25 cellular contexts compared by ENCODE assay signal in genomic region chr2:28202718-28203117, GRCh38.
DNase-seq lines count a peak whose midpoint lies in the region; ATAC-seq, FAIRE-seq and TF ChIP-seq lines count a peak whose summit lies in the region.
"Had no signal": no experiment of that assay in that cellular context is flagged by ENCODE, and none has a peak within 500 bp of the region (broad histone marks: within the 10 kb centered on the region; RNA-seq: fewer than 3 reads in every experiment).

No MANE protein-coding gene starts in this region.

- no peak for FAIRE-seq in small intestine (lab: Jason Lieb, UNC)
- FAIRE-seq: A204.1, GM18507, H54 had no signal

- H3K36me3 Mint-ChIP-seq in activated T-cell treated with anti-CD3 and anti-CD28 coated beads, Interleukin-2, amount 50 U/mL, for 24 hours (ENCODE audit: low read depth), result peaks cover 11% of the 10 kb centered on the region

- intact Hi-C loops in left ventricle myocardium inferior (cut with micrococcal nuclease) (no loop called here), right cardiac atrium (cut with DNase I) (no loop called here), mucosa of descending colon (cut with DNase I, micrococcal nuclease) (no loop called here)

- no peaks in the 10 kb centered on the region for H3K27me3 Mint-ChIP-seq in activated T-cell treated with anti-CD3 and anti-CD28 coated beads, Interleukin-2, amount 50 U/mL, for 24 hours
- H3K27me3 Mint-ChIP-seq: B cell; CD4-positive, CD25-positive, alpha-beta regulatory T cell had no signal

- H3K9me3 ChIP-seq in left ventricle myocardium inferior (replicated peaks) (no peaks in the 10 kb centered on the region), right cardiac atrium (ENCODE audit: control insufficient read depth, low read length) (no peaks in the 10 kb centered on the region), mucosa of descending colon (no peaks in the 10 kb centered on the region), small intestine (ENCODE audit: control insufficient read depth, low read depth) (no peaks in the 10 kb centered on the region)
- H3K9me3 ChIP-seq: BLaER1, Caco-2, HAP-1 had no signal

- H3K4me1 ChIP-seq in left ventricle myocardium inferior, result peaks cover 22% of the 10 kb centered on the region
- H3K4me1 ChIP-seq in right cardiac atrium (ENCODE audit: control insufficient read depth, insufficient read depth, low read length), result peaks cover 2% of the 10 kb centered on the region
- H3K4me1 ChIP-seq in mucosa of descending colon (ENCODE audit: low read depth), result peaks cover 3% of the 10 kb centered on the region
- no peaks in the 10 kb centered on the region for H3K4me1 ChIP-seq in small intestine (ENCODE audit: control insufficient read depth in 2 of 2, insufficient read depth in 1 of 2, low read depth in 1 of 2, low read length in 1 of 2)
- H3K4me1 ChIP-seq: BLaER1, Caco-2 had no signal

- H3K27me3 ChIP-seq in left ventricle myocardium inferior (ENCODE audit: low read depth) (no peaks in the 10 kb centered on the region), right cardiac atrium (ENCODE audit: control insufficient read depth, insufficient read depth) (no peaks in the 10 kb centered on the region), small intestine (ENCODE audit: control insufficient read depth in 2 of 2, insufficient read depth in 2 of 2, low read length in 2 of 2) (no peaks in the 10 kb centered on the region)
- H3K27me3 ChIP-seq: BLaER1 had no signal

- TF ChIP-seq CTCF in left ventricle myocardium inferior (IDR thresholded peaks at IDR 0.05; ENCODE audit: borderline replicate concordance), result no peak
- no peak for TF ChIP-seq CTCF in mucosa of descending colon (IDR thresholded peaks at IDR 0.05)

- H3K4me3 ChIP-seq in left ventricle myocardium inferior (no peak overlapping the region), right cardiac atrium (ENCODE audit: low read length) (no peak overlapping the region), mucosa of descending colon (no peak overlapping the region), small intestine (ENCODE audit: low read depth in 1 of 2, low read length in 2 of 2) (no peak overlapping the region)
- H3K4me3 ChIP-seq: BLaER1, GM12878, HAP-1 had no signal

- DNase-seq in left ventricle myocardium inferior, result no peak
- no peak for DNase-seq in right cardiac atrium
- DNase-seq in mucosa of descending colon, result peak in 1 of 3 donors; percentile 52
- DNase-seq in small intestine, result peak; percentile 56
- DNase-seq in germinal center (ENCODE audit: low spot score), result no peak
- DNase-seq in activated T-cell treated with anti-CD3 and anti-CD28 coated beads, Interleukin-2, amount 50 U/mL, for 24 hours, result no peak
- no peak for DNase-seq in activated CD4-positive, alpha-beta T cell treated with anti-CD3 and anti-CD28 coated beads, Interleukin-2, amount 50 U/mL, for 4 hours
- DNase-seq: Caco-2; CD4-positive, CD25-positive, alpha-beta regulatory T cell; CD8-positive, alpha-beta T cell; DMS 273 treated with DMSO at 0.1 percent for 48 hours; DMS79; EL; GDM1; GOT3; HFFc6 had no signal

- H3K27ac Mint-ChIP-seq in activated T-cell treated with anti-CD3 and anti-CD28 coated beads, Interleukin-2, amount 50 U/mL, for 24 hours, result no peak overlapping the region
- H3K27ac Mint-ChIP-seq: B cell; CD8-positive, alpha-beta T cell; HFFc6 had no signal

- no peak for ATAC-seq in right cardiac atrium
- ATAC-seq in mucosa of descending colon, result peak; percentile 94
- ATAC-seq: CD8-positive, alpha-beta T cell; GM12878 had no signal

- H3K4me1 Mint-ChIP-seq in activated T-cell treated with anti-CD3 and anti-CD28 coated beads, Interleukin-2, amount 50 U/mL, for 24 hours (ENCODE audit: low read depth), result no peaks in the 10 kb centered on the region
- H3K4me1 Mint-ChIP-seq: B cell had no signal

- no peaks in the 10 kb centered on the region for H3K36me3 ChIP-seq in left ventricle myocardium inferior
- H3K36me3 ChIP-seq in mucosa of descending colon (ENCODE audit: low read depth), result no peaks in the 10 kb centered on the region
- no peaks in the 10 kb centered on the region for H3K36me3 ChIP-seq in small intestine (ENCODE audit: control insufficient read depth in 2 of 2, insufficient read depth in 2 of 2, low read length in 2 of 2)
- H3K36me3 ChIP-seq: BLaER1, HAP-1 had no signal

- no peak overlapping the region for H3K4me3 Mint-ChIP-seq in activated T-cell treated with anti-CD3 and anti-CD28 coated beads, Interleukin-2, amount 50 U/mL, for 24 hours
- H3K4me3 Mint-ChIP-seq: B cell; CD4-positive, CD25-positive, alpha-beta regulatory T cell; CD8-positive, alpha-beta T cell; HFFc6 had no signal

- 96% methylated on average over 3 of the region's 3 CpGs for WGBS in right cardiac atrium
- 56 to 79% (median 77%) methylated on average over 3 of the region's 3 CpGs for WGBS in small intestine, 3 donors

- H3K27ac ChIP-seq in left ventricle myocardium inferior (replicated peaks), result peak overlapping the region; percentile 53
- no peak overlapping the region for H3K27ac ChIP-seq in right cardiac atrium (ENCODE audit: low read length)
- no peak overlapping the region for H3K27ac ChIP-seq in small intestine (ENCODE audit: low read depth in 1 of 2, low read length in 1 of 2)
- H3K27ac ChIP-seq: 22Rv1, BLaER1, C4-2B had no signal

- H3K9me3 Mint-ChIP-seq in activated T-cell treated with anti-CD3 and anti-CD28 coated beads, Interleukin-2, amount 50 U/mL, for 24 hours, result no peaks in the 10 kb centered on the region
- H3K9me3 Mint-ChIP-seq: CD8-positive, alpha-beta T cell; HFFc6 had no signal
